Comparison of ENCODE assay signal across 8 cellular contexts in the genomic region with DNA sequence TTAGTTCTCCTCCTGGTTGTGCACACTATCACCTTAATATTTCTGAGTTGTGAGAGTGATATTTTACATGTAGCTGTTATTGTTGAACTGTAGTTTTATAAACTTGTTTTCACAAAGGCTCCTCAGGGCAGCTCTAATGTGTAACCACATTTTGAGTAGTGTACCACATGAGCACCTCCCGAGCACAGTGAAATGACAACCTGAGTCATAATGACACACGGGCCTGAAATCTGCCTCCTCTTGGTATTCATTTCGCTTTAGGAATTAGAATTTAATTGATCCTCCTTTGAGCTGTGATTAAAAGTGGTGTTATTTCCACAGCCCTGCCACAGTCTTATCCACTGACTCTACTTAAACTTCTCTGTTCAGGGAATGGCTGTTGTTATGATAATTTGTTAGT.
DNase-seq lines count a peak whose midpoint lies in the region; ATAC-seq and TF ChIP-seq lines count a peak whose summit lies in the region.

No MANE protein-coding gene starts in this region.

- H3K4me3 ChIP-seq in astrocyte of the spinal cord (ENCODE audit: low read depth, low read length), result no peak overlapping the region

- in situ Hi-C loops in astrocyte of the spinal cord (cut with HindIII; ENCODE audit: low sequenced_read_pairs), result no loop called here

- peak; percentile 62 for DNase-seq in AG08395 (ENCODE audit: low spot score)
- DNase-seq in astrocyte of the spinal cord (ENCODE audit: low read depth, low spot score), result peak; percentile 51
- DNase-seq in DMS114 treated with DMSO at 0.1 percent for 48 hours (lab: John Stamatoyannopoulos, UW; ENCODE audit: unreplicated experiment), result no peak
- DNase-seq in putamen (ENCODE audit: low spot score), result no peak
- DNase-seq in NCI-H2227 treated with DMSO at 0.1 percent for 48 hours (lab: John Stamatoyannopoulos, UW), result no peak

- no peak for TF ChIP-seq CTCF in astrocyte of the spinal cord (IDR thresholded peaks at IDR 0.05; ENCODE audit: low read depth, low read length)

- ATAC-seq in GM19328 (IDR thresholded peaks at IDR 0.05; ENCODE audit: unreplicated experiment) (peak; percentile 38), HG03354 (IDR thresholded peaks at IDR 0.05; ENCODE audit: poor library complexity, severe bottlenecking, unreplicated experiment) (peak; percentile 26), HG03097 (IDR thresholded peaks at IDR 0.05; ENCODE audit: low FRiP score, unreplicated experiment) (no peak)

Comparison
In these comparisons a context has a peak if more than half of its experiments do, and no peak if none do; other contexts are left out.
1. DNase-seq: peak in AG08395 (single experiment) and astrocyte of the spinal cord (single experiment); none in DMS114 treated with DMSO at 0.1 percent for 48 hours (single experiment), putamen (single experiment) and NCI-H2227 treated with DMSO at 0.1 percent for 48 hours (single experiment).